In the genomic region with DNA sequence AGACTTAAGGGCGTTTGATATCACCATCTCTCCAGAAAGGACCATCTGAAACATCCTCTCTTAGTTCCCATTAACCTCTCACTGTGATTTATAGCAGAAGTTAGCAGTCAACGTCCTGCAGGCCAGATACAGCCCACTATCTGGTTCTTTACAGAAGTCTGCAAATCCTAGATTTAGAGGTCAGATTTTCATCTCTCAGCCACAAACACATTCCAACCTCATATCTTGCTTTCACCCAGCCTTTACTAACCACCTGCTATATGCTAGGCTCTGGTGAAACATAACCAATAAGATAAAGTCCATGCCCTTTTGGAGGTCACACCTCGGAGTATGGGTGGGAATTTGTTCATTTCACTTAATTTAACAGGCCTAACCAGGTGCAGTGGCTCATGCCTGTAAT, we compare ENCODE assay signal across 1 cellular context.
TF ChIP-seq lines count a peak whose summit lies in the region.

No MANE protein-coding gene starts in this region.

TF ChIP-seq in K562, 482 proteins besides CTCF, POLR2A, EP300 and RAD21 (continued from another document and continues in another):
- TF ChIP-seq ZBTB40 (IDR thresholded peaks at IDR 0.05) (no peak), ZBTB40 (CRISPR knock-in tag; IDR thresholded peaks at IDR 0.05) (no peak), POLR3G (IDR thresholded peaks at IDR 0.05; ENCODE audit: extremely low read depth, insufficient read length, insufficient replicate concordance) (no peak), HNRNPH1 (optimal IDR thresholded peaks at IDR 0.05; ENCODE audit: low read depth, low read length) (no peak), TCF7 (IDR thresholded peaks at IDR 0.05; ENCODE audit: borderline replicate concordance) (no peak), ZNF146 (CRISPR knock-in tag; IDR thresholded peaks at IDR 0.05; ENCODE audit: unreplicated experiment) (no peak), ILK (tag; IDR thresholded peaks at IDR 0.05; ENCODE audit: borderline replicate concordance, low read depth) (no peak), KLF6 (CRISPR knock-in tag; IDR thresholded peaks at IDR 0.05; ENCODE audit: borderline replicate concordance) (peak; percentile 60; the same call in 1 of the 2 replicates), SIRT6 (IDR thresholded peaks at IDR 0.05; ENCODE audit: low read depth, low read length) (no peak), NR4A1 (CRISPR knock-in tag; IDR thresholded peaks at IDR 0.05) (no peak), NR4A1 (tag; IDR thresholded peaks at IDR 0.05) (no peak), RBM22 (IDR thresholded peaks at IDR 0.05; ENCODE audit: low read depth, low read length, poor library complexity, severe bottlenecking) (no peak), ZNF75A (CRISPR knock-in tag; IDR thresholded peaks at IDR 0.05) (no peak), ZNF253 (CRISPR knock-in tag; conservative IDR thresholded peaks at IDR 0.05) (no peak), ZNF224 (CRISPR knock-in tag; IDR thresholded peaks at IDR 0.05) (no peak), HNRNPK (IDR thresholded peaks at IDR 0.05; ENCODE audit: low read depth, low read length, poor library complexity, severe bottlenecking) (no peak)
- TF ChIP-seq, protein P1, sequence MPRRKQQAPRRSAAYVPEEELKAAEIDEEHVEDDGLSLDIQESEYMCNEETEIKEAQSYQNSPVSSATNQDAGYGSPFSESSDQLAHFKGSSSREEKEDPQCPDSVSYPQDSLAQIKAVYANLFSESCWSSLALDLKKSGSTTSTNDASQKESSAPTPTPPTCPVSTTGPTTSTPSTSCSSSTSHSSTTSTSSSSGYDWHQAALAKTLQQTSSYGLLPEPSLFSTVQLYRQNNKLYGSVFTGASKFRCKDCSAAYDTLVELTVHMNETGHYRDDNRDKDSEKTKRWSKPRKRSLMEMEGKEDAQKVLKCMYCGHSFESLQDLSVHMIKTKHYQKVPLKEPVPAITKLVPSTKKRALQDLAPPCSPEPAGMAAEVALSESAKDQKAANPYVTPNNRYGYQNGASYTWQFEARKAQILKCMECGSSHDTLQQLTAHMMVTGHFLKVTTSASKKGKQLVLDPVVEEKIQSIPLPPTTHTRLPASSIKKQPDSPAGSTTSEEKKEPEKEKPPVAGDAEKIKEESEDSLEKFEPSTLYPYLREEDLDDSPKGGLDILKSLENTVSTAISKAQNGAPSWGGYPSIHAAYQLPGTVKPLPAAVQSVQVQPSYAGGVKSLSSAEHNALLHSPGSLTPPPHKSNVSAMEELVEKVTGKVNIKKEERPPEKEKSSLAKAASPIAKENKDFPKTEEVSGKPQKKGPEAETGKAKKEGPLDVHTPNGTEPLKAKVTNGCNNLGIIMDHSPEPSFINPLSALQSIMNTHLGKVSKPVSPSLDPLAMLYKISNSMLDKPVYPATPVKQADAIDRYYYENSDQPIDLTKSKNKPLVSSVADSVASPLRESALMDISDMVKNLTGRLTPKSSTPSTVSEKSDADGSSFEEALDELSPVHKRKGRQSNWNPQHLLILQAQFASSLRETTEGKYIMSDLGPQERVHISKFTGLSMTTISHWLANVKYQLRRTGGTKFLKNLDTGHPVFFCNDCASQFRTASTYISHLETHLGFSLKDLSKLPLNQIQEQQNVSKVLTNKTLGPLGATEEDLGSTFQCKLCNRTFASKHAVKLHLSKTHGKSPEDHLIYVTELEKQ (CRISPR knock-in tag; IDR thresholded peaks at IDR 0.05), result no peak
- TF ChIP-seq, protein P2, sequence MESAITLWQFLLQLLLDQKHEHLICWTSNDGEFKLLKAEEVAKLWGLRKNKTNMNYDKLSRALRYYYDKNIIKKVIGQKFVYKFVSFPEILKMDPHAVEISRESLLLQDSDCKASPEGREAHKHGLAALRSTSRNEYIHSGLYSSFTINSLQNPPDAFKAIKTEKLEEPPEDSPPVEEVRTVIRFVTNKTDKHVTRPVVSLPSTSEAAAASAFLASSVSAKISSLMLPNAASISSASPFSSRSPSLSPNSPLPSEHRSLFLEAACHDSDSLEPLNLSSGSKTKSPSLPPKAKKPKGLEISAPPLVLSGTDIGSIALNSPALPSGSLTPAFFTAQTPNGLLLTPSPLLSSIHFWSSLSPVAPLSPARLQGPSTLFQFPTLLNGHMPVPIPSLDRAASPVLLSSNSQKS (CRISPR knock-in tag; IDR thresholded peaks at IDR 0.05), result no peak
- TF ChIP-seq, protein P3, sequence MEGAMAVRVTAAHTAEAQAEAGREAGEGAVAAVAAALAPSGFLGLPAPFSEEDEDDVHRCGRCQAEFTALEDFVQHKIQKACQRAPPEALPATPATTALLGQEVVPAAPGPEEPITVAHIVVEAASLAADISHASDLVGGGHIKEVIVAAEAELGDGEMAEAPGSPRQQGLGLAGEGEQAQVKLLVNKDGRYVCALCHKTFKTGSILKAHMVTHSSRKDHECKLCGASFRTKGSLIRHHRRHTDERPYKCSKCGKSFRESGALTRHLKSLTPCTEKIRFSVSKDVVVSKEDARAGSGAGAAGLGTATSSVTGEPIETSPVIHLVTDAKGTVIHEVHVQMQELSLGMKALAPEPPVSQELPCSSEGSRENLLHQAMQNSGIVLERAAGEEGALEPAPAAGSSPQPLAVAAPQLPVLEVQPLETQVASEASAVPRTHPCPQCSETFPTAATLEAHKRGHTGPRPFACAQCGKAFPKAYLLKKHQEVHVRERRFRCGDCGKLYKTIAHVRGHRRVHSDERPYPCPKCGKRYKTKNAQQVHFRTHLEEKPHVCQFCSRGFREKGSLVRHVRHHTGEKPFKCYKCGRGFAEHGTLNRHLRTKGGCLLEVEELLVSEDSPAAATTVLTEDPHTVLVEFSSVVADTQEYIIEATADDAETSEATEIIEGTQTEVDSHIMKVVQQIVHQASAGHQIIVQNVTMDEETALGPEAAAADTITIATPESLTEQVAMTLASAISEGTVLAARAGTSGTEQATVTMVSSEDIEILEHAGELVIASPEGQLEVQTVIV (CRISPR knock-in tag; IDR thresholded peaks at IDR 0.05; ENCODE audit: borderline replicate concordance), result no peak
- TF ChIP-seq, protein P4, sequence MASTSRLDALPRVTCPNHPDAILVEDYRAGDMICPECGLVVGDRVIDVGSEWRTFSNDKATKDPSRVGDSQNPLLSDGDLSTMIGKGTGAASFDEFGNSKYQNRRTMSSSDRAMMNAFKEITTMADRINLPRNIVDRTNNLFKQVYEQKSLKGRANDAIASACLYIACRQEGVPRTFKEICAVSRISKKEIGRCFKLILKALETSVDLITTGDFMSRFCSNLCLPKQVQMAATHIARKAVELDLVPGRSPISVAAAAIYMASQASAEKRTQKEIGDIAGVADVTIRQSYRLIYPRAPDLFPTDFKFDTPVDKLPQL (IDR thresholded peaks at IDR 0.05; ENCODE audit: extremely low read depth, insufficient read length), result no peak
